11 cellular contexts compared by ENCODE assay signal in genomic region chr11:78202733-78203167, GRCh38.
DNase-seq lines count a peak whose midpoint lies in the region; ATAC-seq lines count a peak whose summit lies in the region.
"Had no signal": no experiment of that assay in that cellular context is flagged by ENCODE, and none has a peak within 500 bp of the region (broad histone marks: within the 10 kb centered on the region; RNA-seq: fewer than 3 reads in every experiment).

No MANE protein-coding gene starts in this region.

- H3K9me3 Mint-ChIP-seq in central memory CD8-positive, alpha-beta T cell = no peaks in the 10 kb centered on the region
- H3K9me3 Mint-ChIP-seq: WTC11 had no signal

- DNase-seq in activated CD4-positive, alpha-beta T cell treated with anti-CD3 and anti-CD28 coated beads for 4 hours = peak; percentile 55 to 58
- DNase-seq in central memory CD8-positive, alpha-beta T cell (ENCODE audit: low spot score in 2 of 2) = peak; percentile 40 to 68
- peak in 2 of 3 donors; percentile 34 to 49 for DNase-seq in stimulated activated CD4-positive, alpha-beta T cell treated with anti-CD3 and anti-CD28 coated beads, TNF-alpha, amount 100 ng/mL, for 1 hour (ENCODE audit: low read depth in 3 of 3, low spot score in 1 of 3)
- DNase-seq in RKO (ENCODE audit: low spot score) (no peak), ACHN (no peak)
- DNase-seq: tibial artery had no signal

- peak overlapping the region; percentile 98 for H3K27ac Mint-ChIP-seq in central memory CD8-positive, alpha-beta T cell (ENCODE audit: low read depth)

- in situ Hi-C loops in ACHN (cut with HindIII; ENCODE audit: low pct_ligation_motif_present, low pct_unique_long_range_greater_than_20kb, low sequenced_read_pairs) = no loop called here

- ATAC-seq in HG02678 (IDR thresholded peaks at IDR 0.05; ENCODE audit: unreplicated experiment) = peak; percentile 53
- ATAC-seq in central memory CD8-positive, alpha-beta T cell (replicated peaks; ENCODE audit: extremely low read depth, poor library complexity, severe bottlenecking) = peak; percentile 92
- ATAC-seq in GM19023 (IDR thresholded peaks at IDR 0.05; ENCODE audit: unreplicated experiment) = no peak
- ATAC-seq in HG02798 (IDR thresholded peaks at IDR 0.05; ENCODE audit: poor library complexity, unreplicated experiment) = no peak
- ATAC-seq: right cardiac atrium, WTC11 had no signal

- peak overlapping the region; percentile 76 for H3K4me3 Mint-ChIP-seq in central memory CD8-positive, alpha-beta T cell
- H3K4me3 Mint-ChIP-seq: WTC11 had no signal

- peaks cover 35% of the 10 kb centered on the region for H3K4me1 Mint-ChIP-seq in central memory CD8-positive, alpha-beta T cell

- peaks cover 16% of the 10 kb centered on the region for H3K36me3 Mint-ChIP-seq in central memory CD8-positive, alpha-beta T cell (ENCODE audit: insufficient read depth)

- no peaks in the 10 kb centered on the region for H3K27me3 Mint-ChIP-seq in central memory CD8-positive, alpha-beta T cell

Comparison
In these comparisons a context has a peak if more than half of its experiments do, and no peak if none do; other contexts are left out.
1. ATAC-seq: peak in HG02678 (single experiment) and central memory CD8-positive, alpha-beta T cell (single experiment); none in GM19023 (single experiment) and HG02798 (single experiment).
2. DNase-seq: peak in activated CD4-positive, alpha-beta T cell treated with anti-CD3 and anti-CD28 coated beads for 4 hours (2 of 2), central memory CD8-positive, alpha-beta T cell (2 of 2) and stimulated activated CD4-positive, alpha-beta T cell treated with anti-CD3 and anti-CD28 coated beads, TNF-alpha, amount 100 ng/mL, for 1 hour (2 of 3); none in RKO (single experiment) and ACHN (single experiment).